ENCODE assay signal across 9 cellular contexts in genomic region chr16:77223184-77223583, GRCh38. TPM values are rescaled to one million over a fixed set of nuclear protein-coding genes. Genes with fewer than 3 reads are reported as not detected.
DNase-seq lines count a peak whose midpoint lies in the region; ATAC-seq and TF ChIP-seq lines count a peak whose summit lies in the region.
"Had no signal": no experiment of that assay in that cellular context is flagged by ENCODE, and none has a peak within 500 bp of the region (broad histone marks: within the 10 kb centered on the region; RNA-seq: fewer than 3 reads in every experiment).

No MANE protein-coding gene starts in this region.

- peaks cover 4% of the 10 kb centered on the region for H3K4me1 Mint-ChIP-seq in activated naive CD4-positive, alpha-beta T cell treated with anti-CD3 and anti-CD28 coated beads for 36 hours (ENCODE audit: low read depth)
- peaks cover 5% of the 10 kb centered on the region for H3K4me1 Mint-ChIP-seq in chondrocyte (ENCODE audit: low read depth)

- peak; percentile 61 for TF ChIP-seq CTCF in chondrocyte (IDR thresholded peaks at IDR 0.05)

- peak; percentile 35 for DNase-seq in activated naive CD4-positive, alpha-beta T cell treated with anti-CD3 and anti-CD28 coated beads for 36 hours
- DNase-seq in activated naive CD4-positive, alpha-beta T cell treated with Interleukin-2 at 50 U/mL for 16 hours, result no peak
- DNase-seq in M059J (ENCODE audit: low read depth), result peak; percentile 16
- DNase-seq in chondrocyte (ENCODE audit: low spot score), result no peak
- peak; percentile 59 for DNase-seq in stimulated activated CD8-positive, alpha-beta memory T cell treated with anti-CD3 and anti-CD28 coated beads, Interleukin-4, amount 100 ng/mL, for 48 hours
- no peak for DNase-seq in NOMO-1 (lab: John Stamatoyannopoulos, UW; ENCODE audit: unreplicated experiment in 2 of 2)
- no peak for DNase-seq in NOMO-1 treated with DMSO at 0.1 percent for 48 hours (lab: John Stamatoyannopoulos, UW; ENCODE audit: unreplicated experiment)

- H3K4me3 Mint-ChIP-seq in activated naive CD4-positive, alpha-beta T cell treated with anti-CD3 and anti-CD28 coated beads for 36 hours, result no peak overlapping the region
- H3K4me3 Mint-ChIP-seq in chondrocyte (ENCODE audit: unreplicated experiment), result no peak overlapping the region
- H3K4me3 Mint-ChIP-seq: activated naive CD8-positive, alpha-beta T cell had no signal

- intact Hi-C loops in activated naive CD4-positive, alpha-beta T cell treated with anti-CD3 and anti-CD28 coated beads for 36 hours (cut with micrococcal nuclease), result no loop called here

- ATAC-seq in GM18511 (IDR thresholded peaks at IDR 0.05; ENCODE audit: unreplicated experiment), result no peak

- no peaks in the 10 kb centered on the region for H3K27me3 Mint-ChIP-seq in activated naive CD4-positive, alpha-beta T cell treated with anti-CD3 and anti-CD28 coated beads for 36 hours (ENCODE audit: low read depth)
- peaks cover 10% of the 10 kb centered on the region for H3K27me3 Mint-ChIP-seq in chondrocyte (ENCODE audit: low read depth)

- no peaks in the 10 kb centered on the region for H3K9me3 Mint-ChIP-seq in activated naive CD4-positive, alpha-beta T cell treated with anti-CD3 and anti-CD28 coated beads for 36 hours
- no peaks in the 10 kb centered on the region for H3K9me3 Mint-ChIP-seq in chondrocyte (ENCODE audit: low read depth)

- no peak overlapping the region for H3K27ac Mint-ChIP-seq in activated naive CD4-positive, alpha-beta T cell treated with anti-CD3 and anti-CD28 coated beads for 36 hours
- H3K27ac Mint-ChIP-seq in chondrocyte (ENCODE audit: unreplicated experiment), result no peak overlapping the region
- H3K27ac Mint-ChIP-seq: activated naive CD8-positive, alpha-beta T cell had no signal

- H3K36me3 Mint-ChIP-seq in activated naive CD4-positive, alpha-beta T cell treated with anti-CD3 and anti-CD28 coated beads for 36 hours (ENCODE audit: low read depth), result no peaks in the 10 kb centered on the region
- H3K36me3 Mint-ChIP-seq in chondrocyte (ENCODE audit: low read depth), result no peaks in the 10 kb centered on the region
- H3K36me3 Mint-ChIP-seq: activated naive CD8-positive, alpha-beta T cell had no signal

- CTCF ChIA-PET in activated naive CD4-positive, alpha-beta T cell treated with anti-CD3 and anti-CD28 coated beads for 36 hours (lab: Charles Lee), result interaction anchor here (0.8 to 1.6 kb wide), 2 partner anchors 9 to 11 kb away, joined by 3 to 6 read pairs; no protein-coding TSS in a partner anchor

RNA-seq across cellular contexts. Expression of gene SYCE1L, which starts 24.0 kb away (rescaled TPM):
- total RNA-seq in activated naive CD4-positive, alpha-beta T cell treated with anti-CD3 and anti-CD28 coated beads for 36 hours, result 1 to 10 TPM; 3.3 to 3.7 TPM
- 0.39 TPM in 1 of 2 replicates, not detected in the other for total RNA-seq in M059J (2014; rRNA removed; shearing (Covaris generic))
- 3.1 to 4.0 TPM (median 3.9 TPM) in 3 replicates for total RNA-seq in chondrocyte

RNA-seq across cellular contexts. Expression of gene MON1B, which starts 32.2 kb away (rescaled TPM):
- total RNA-seq in activated naive CD4-positive, alpha-beta T cell treated with anti-CD3 and anti-CD28 coated beads for 36 hours, result 10 to 100 TPM; 69.6 to 71.0 TPM
- 12.5 and 16.3 TPM in 2 replicates for total RNA-seq in M059J (2014; rRNA removed; shearing (Covaris generic))
- 26.9 to 34.3 TPM (median 27.5 TPM) in 3 replicates for total RNA-seq in chondrocyte

Comparison
In these comparisons a context has a peak if more than half of its experiments do, and no peak if none do; other contexts are left out.
1. DNase-seq: peak in activated naive CD4-positive, alpha-beta T cell treated with anti-CD3 and anti-CD28 coated beads for 36 hours (single experiment), M059J (single experiment) and stimulated activated CD8-positive, alpha-beta memory T cell treated with anti-CD3 and anti-CD28 coated beads, Interleukin-4, amount 100 ng/mL, for 48 hours (single experiment); none in activated naive CD4-positive, alpha-beta T cell treated with Interleukin-2 at 50 U/mL for 16 hours (single experiment), chondrocyte (single experiment), NOMO-1 (0 of 2) and NOMO-1 treated with DMSO at 0.1 percent for 48 hours (single experiment).